ENCODE assay signal across 18 cellular contexts in the genomic region with DNA sequence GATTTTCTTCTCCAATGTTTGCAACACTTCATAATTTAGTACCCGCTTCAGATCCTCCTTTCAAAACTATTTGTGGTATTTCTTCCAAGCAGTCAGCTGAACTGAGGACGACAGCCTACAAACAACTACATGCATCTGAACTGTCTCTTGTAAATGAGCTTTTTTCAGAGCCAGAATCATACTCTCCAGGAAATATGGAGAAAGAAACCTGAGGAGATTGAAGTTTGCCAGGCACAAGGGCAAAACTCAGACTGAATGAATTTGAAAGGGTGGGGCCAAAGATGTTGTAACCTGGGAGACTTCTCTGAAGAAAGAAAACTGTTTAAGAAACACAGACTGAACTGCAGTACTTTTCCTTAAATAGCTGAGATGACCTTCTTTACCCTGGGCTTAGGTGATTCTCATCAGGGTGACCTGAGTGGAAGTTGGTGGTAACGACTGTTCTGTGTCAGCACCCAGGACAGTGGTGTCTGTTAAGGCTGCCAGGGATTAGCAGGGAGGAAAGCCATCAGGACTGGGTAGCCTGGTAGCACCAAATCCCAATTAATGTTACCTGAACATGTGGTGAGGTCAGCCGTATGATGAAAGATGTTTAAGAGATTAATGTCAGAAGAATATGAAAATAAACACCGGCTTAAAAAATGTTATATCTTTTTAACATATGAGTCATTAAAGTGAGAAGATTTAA.
DNase-seq lines count a peak whose midpoint lies in the region; ATAC-seq and TF ChIP-seq lines count a peak whose summit lies in the region.
"Had no signal": no experiment of that assay in that cellular context is flagged by ENCODE, and none has a peak within 500 bp of the region (broad histone marks: within the 10 kb centered on the region; RNA-seq: fewer than 3 reads in every experiment).

No MANE protein-coding gene starts in this region.

- no peak overlapping the region for H3K9ac ChIP-seq in HCT116 (ENCODE audit: low read length)
- peak overlapping the region; percentile 10 for H3K9ac ChIP-seq in smooth muscle cell (ENCODE audit: low read depth)
- H3K9ac ChIP-seq: parathyroid adenoma had no signal

- no peak overlapping the region for H3K27ac ChIP-seq in HCT116 (ENCODE audit: low read depth, low read length)
- H3K27ac ChIP-seq in smooth muscle cell (ENCODE audit: low read depth), result peak overlapping the region; percentile 85
- no peak overlapping the region for H3K27ac ChIP-seq in upper lobe of right lung
- H3K27ac ChIP-seq: parathyroid adenoma had no signal

- DNase-seq in HCT116 (ENCODE audit: low read depth, low spot score) (no peak), amniotic epithelial cell (ENCODE audit: low read depth) (peak; percentile 89), fibroblast of villous mesenchyme (ENCODE audit: low read depth) (peak; percentile 75), smooth muscle cell (lab: John Stamatoyannopoulos, UW; ENCODE audit: unreplicated experiment) (no peak), upper lobe of right lung (no peak), cardiac septum (ENCODE audit: low spot score) (no peak), NCI-H146 treated with DMSO at 0.1 percent for 48 hours (lab: John Stamatoyannopoulos, UW; ENCODE audit: unreplicated experiment) (no peak)
- DNase-seq in activated naive CD4-positive, alpha-beta T cell treated with anti-CD3 and anti-CD28 coated beads for 36 hours, result no peak
- DNase-seq: activated CD4-positive, alpha-beta T cell treated with anti-CD3 and anti-CD28 coated beads, Interleukin-2, amount 10 ng/mL, durations not matched to agents 24 days and 14 days; islet precursor cell; Kasumi-1; NCI-H146; NCI-H510A had no signal

- RAD21 ChIA-PET in HCT116 (lab: Charles Lee; ENCODE audit: low non-redundant PET in 1 of 2, low total read pairs in 2 of 2, uncharacterized antibody in 2 of 2, unreplicated experiment in 2 of 2), result no interaction called here

- H3K4me1 ChIP-seq in HCT116 (ENCODE audit: control insufficient read depth in 1 of 2, insufficient read depth in 2 of 2, low read length in 2 of 2) (peaks cover 0 to 8% of the 10 kb centered on the region in 2 experiments; a peak in 1 of 4 replicates), smooth muscle cell (ENCODE audit: low read depth) (peaks cover 19% of the 10 kb centered on the region), upper lobe of right lung (peaks cover 18% of the 10 kb centered on the region)
- H3K4me1 ChIP-seq: parathyroid adenoma had no signal

- no peaks in the 10 kb centered on the region for H4K20me1 ChIP-seq in HCT116 (ENCODE audit: insufficient read depth)
- no peaks in the 10 kb centered on the region for H4K20me1 ChIP-seq in smooth muscle cell (ENCODE audit: low read depth)

- peaks cover 12% of the 10 kb centered on the region for H3K36me3 Mint-ChIP-seq in activated naive CD4-positive, alpha-beta T cell treated with anti-CD3 and anti-CD28 coated beads for 36 hours (ENCODE audit: low read depth)

- 45% methylated on average over 5 of the region's 5 CpGs for WGBS in smooth muscle cell (ENCODE audit: low lambda C conversion rate)

- H3K9me2 ChIP-seq in HCT116 (ENCODE audit: insufficient read depth), result no peaks in the 10 kb centered on the region

- TF ChIP-seq CTCF in HCT116 (IDR thresholded peaks at IDR 0.05 in 2 of 3, conservative IDR thresholded peaks at IDR 0.05 in 1 of 3; ENCODE audit: borderline replicate concordance in 1 of 3, insufficient read depth in 1 of 3, low read depth in 2 of 3, low read length in 2 of 3) (no peak), fibroblast of villous mesenchyme (IDR thresholded peaks at IDR 0.05; ENCODE audit: insufficient read depth, low read depth, low read length) (no peak), smooth muscle cell (IDR thresholded peaks at IDR 0.05; ENCODE audit: borderline replicate concordance, insufficient read depth, poor library complexity, severe bottlenecking) (no peak), upper lobe of right lung (IDR thresholded peaks at IDR 0.05) (no peak)

- no peak for TF ChIP-seq RAD21 in HCT116 (IDR thresholded peaks at IDR 0.05; ENCODE audit: low read depth)

- no peaks in the 10 kb centered on the region for H3K27me3 Mint-ChIP-seq in activated naive CD4-positive, alpha-beta T cell treated with anti-CD3 and anti-CD28 coated beads for 36 hours (ENCODE audit: low read depth)
- H3K27me3 Mint-ChIP-seq: activated CD4-positive, alpha-beta T cell treated with anti-CD3 and anti-CD28 coated beads, Interleukin-2, amount 10 ng/mL, durations not matched to agents 24 days and 14 days; activated naive CD8-positive, alpha-beta T cell; B cell; central memory CD8-positive, alpha-beta T cell; stimulated activated naive CD8-positive, alpha-beta T cell treated with anti-CD3 and anti-CD28 coated beads, Interleukin-15, Interleukin-2, amounts not matched to agents 100 ng/mL and 50 ng/mL, for 24 hours had no signal

- peaks cover 22% of the 10 kb centered on the region for H3F3A ChIP-seq in smooth muscle cell (ENCODE audit: low read depth)

- H3K9me3 ChIP-seq in HCT116 (ENCODE audit: control insufficient read depth in 1 of 2, insufficient read depth in 1 of 2, low read depth in 1 of 2, low read length in 2 of 2) (no peaks in the 10 kb centered on the region), smooth muscle cell (replicated peaks; ENCODE audit: low read depth) (no peaks in the 10 kb centered on the region), upper lobe of right lung (no peaks in the 10 kb centered on the region)

- no peaks in the 10 kb centered on the region for H3K36me3 ChIP-seq in HCT116 (ENCODE audit: control insufficient read depth in 1 of 2, insufficient read depth in 2 of 2, low read length in 2 of 2)
- no peaks in the 10 kb centered on the region for H3K36me3 ChIP-seq in smooth muscle cell (ENCODE audit: low read depth)
- no peaks in the 10 kb centered on the region for H3K36me3 ChIP-seq in upper lobe of right lung

- TF ChIP-seq POLR2A in HCT116 (IDR thresholded peaks at IDR 0.05; ENCODE audit: borderline replicate concordance, extremely low read depth, insufficient read depth, insufficient read length), result no peak

- H3K4me2 ChIP-seq in HCT116 (ENCODE audit: low read length) (no peak overlapping the region), smooth muscle cell (peak overlapping the region; percentile 73)

- H3K4me3 ChIP-seq in HCT116 (replicated peaks in 1 of 2; ENCODE audit: low read depth in 1 of 2, low read length in 2 of 2), result no peak overlapping the region
- H3K4me3 ChIP-seq in fibroblast of villous mesenchyme (ENCODE audit: low read depth, low read length), result no peak overlapping the region
- no peak overlapping the region for H3K4me3 ChIP-seq in smooth muscle cell
- H3K4me3 ChIP-seq in upper lobe of right lung, result no peak overlapping the region

- no peaks in the 10 kb centered on the region for H3K9me3 Mint-ChIP-seq in activated naive CD4-positive, alpha-beta T cell treated with anti-CD3 and anti-CD28 coated beads for 36 hours
- H3K9me3 Mint-ChIP-seq: activated CD4-positive, alpha-beta T cell treated with anti-CD3 and anti-CD28 coated beads, Interleukin-2, amount 10 ng/mL, durations not matched to agents 24 days and 14 days; central memory CD8-positive, alpha-beta T cell; stimulated activated naive CD8-positive, alpha-beta T cell treated with anti-CD3 and anti-CD28 coated beads, Interleukin-15, Interleukin-2, amounts not matched to agents 100 ng/mL and 50 ng/mL, for 24 hours had no signal

- no peak overlapping the region for H3K4me3 Mint-ChIP-seq in activated naive CD4-positive, alpha-beta T cell treated with anti-CD3 and anti-CD28 coated beads for 36 hours
- H3K4me3 Mint-ChIP-seq: activated CD4-positive, alpha-beta T cell treated with anti-CD3 and anti-CD28 coated beads, Interleukin-2, amount 10 ng/mL, durations not matched to agents 24 days and 14 days; activated naive CD8-positive, alpha-beta T cell; B cell; central memory CD8-positive, alpha-beta T cell; stimulated activated naive CD8-positive, alpha-beta T cell treated with anti-CD3 and anti-CD28 coated beads, Interleukin-15, Interleukin-2, amounts not matched to agents 100 ng/mL and 50 ng/mL, for 24 hours had no signal

- no TSS peak for BruUV-seq in HCT116 (replicated peaks; lab: Mats Ljungman, UMichigan)

- H2AFZ ChIP-seq in HCT116 (ENCODE audit: low read depth, low read length, poor library complexity, severe bottlenecking) (no peak overlapping the region), smooth muscle cell (ENCODE audit: low read depth) (no peak overlapping the region)
- H2AFZ ChIP-seq: parathyroid adenoma had no signal

- intact Hi-C loops in HCT116 (cut with micrococcal nuclease) (no loop called here), upper lobe of right lung (cut with DNase I) (no loop called here), cardiac septum (cut with DNase I) (no loop called here)
- intact Hi-C loops in activated naive CD4-positive, alpha-beta T cell treated with anti-CD3 and anti-CD28 coated beads for 36 hours (cut with micrococcal nuclease), result no loop called here

- H3K79me2 ChIP-seq in HCT116 (ENCODE audit: insufficient read depth, low read length) (no peaks in the 10 kb centered on the region), smooth muscle cell (ENCODE audit: low read depth) (no peaks in the 10 kb centered on the region)
- H3K79me2 ChIP-seq: parathyroid adenoma had no signal

- no peak overlapping the region for H3K27ac Mint-ChIP-seq in activated naive CD4-positive, alpha-beta T cell treated with anti-CD3 and anti-CD28 coated beads for 36 hours
- H3K27ac Mint-ChIP-seq: activated CD4-positive, alpha-beta T cell treated with anti-CD3 and anti-CD28 coated beads, Interleukin-2, amount 10 ng/mL, durations not matched to agents 24 days and 14 days; activated naive CD8-positive, alpha-beta T cell; B cell; stimulated activated naive CD8-positive, alpha-beta T cell treated with anti-CD3 and anti-CD28 coated beads, Interleukin-15, Interleukin-2, amounts not matched to agents 100 ng/mL and 50 ng/mL, for 24 hours had no signal

- CTCF ChIA-PET in HCT116 (lab: Charles Lee), result interaction anchor here (4.2 kb wide), 1 partner anchor 20 kb away, joined by 19 read pairs; no protein-coding TSS in a partner anchor
- CTCF ChIA-PET in activated naive CD4-positive, alpha-beta T cell treated with anti-CD3 and anti-CD28 coated beads for 36 hours (lab: Charles Lee), result no interaction called here

- no peaks in the 10 kb centered on the region for H3K4me1 Mint-ChIP-seq in activated naive CD4-positive, alpha-beta T cell treated with anti-CD3 and anti-CD28 coated beads for 36 hours (ENCODE audit: low read depth)
- H3K4me1 Mint-ChIP-seq: B cell; central memory CD8-positive, alpha-beta T cell had no signal

- no peak for ATAC-seq in HCT116
- no peak for ATAC-seq in upper lobe of right lung

- H3K27me3 ChIP-seq in HCT116 (ENCODE audit: insufficient read depth, low read length) (no peaks in the 10 kb centered on the region), smooth muscle cell (ENCODE audit: low read depth) (no peaks in the 10 kb centered on the region), upper lobe of right lung (no peaks in the 10 kb centered on the region)

- POLR2A ChIA-PET in HCT116 (lab: Charles Lee), result no interaction called here

Comparison
In these comparisons a context has a peak if more than half of its experiments do, and no peak if none do; other contexts are left out.
1. DNase-seq: peak in amniotic epithelial cell (single experiment) and fibroblast of villous mesenchyme (single experiment); none in HCT116 (single experiment), smooth muscle cell (single experiment), activated naive CD4-positive, alpha-beta T cell treated with anti-CD3 and anti-CD28 coated beads for 36 hours (single experiment), upper lobe of right lung (single experiment), cardiac septum (single experiment) and NCI-H146 treated with DMSO at 0.1 percent for 48 hours (single experiment).